ENCODE assay signal across 8 cellular contexts in the genomic region with DNA sequence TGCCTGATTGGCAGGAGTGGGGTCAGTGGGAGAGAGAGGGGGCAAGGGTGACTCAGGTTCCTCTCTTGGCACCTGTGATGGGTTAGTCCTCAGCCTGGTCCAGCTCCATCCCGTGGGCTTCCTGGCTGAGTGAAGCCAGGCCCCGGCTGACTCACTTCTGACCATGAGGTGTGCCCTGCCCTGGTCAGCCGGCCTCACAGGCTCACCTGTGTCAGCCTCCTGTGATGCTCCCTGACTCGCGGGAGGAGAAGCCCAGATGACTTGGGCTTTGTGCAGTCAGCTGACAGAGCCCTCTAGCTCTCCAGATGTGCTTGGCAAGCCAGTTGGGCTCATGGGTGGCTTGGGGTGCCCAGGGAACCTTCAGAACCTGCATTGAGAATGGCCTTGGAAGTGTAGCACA. TPM values are rescaled to one million over a fixed set of nuclear protein-coding genes. Genes with fewer than 3 reads are reported as not detected.
DNase-seq lines count a peak whose midpoint lies in the region; ATAC-seq and TF ChIP-seq lines count a peak whose summit lies in the region.

No MANE protein-coding gene starts in this region.

- DNase-seq in HK-2 (ENCODE audit: unreplicated experiment) (peak; percentile 74), NCI-H510A (lab: John Stamatoyannopoulos, UW) (no peak), body of pancreas (no peak), AML-193 (lab: John Stamatoyannopoulos, UW) (no peak)

- ATAC-seq in GM19023 (IDR thresholded peaks at IDR 0.05; ENCODE audit: unreplicated experiment) (peak; percentile 20), HG03571 (IDR thresholded peaks at IDR 0.05; ENCODE audit: unreplicated experiment) (no peak), body of pancreas (no peak)

- intact Hi-C loops in body of pancreas (cut with DNase I), result no loop called here

- no peaks in the 10 kb centered on the region for H3K36me3 ChIP-seq in BLaER1
- no peaks in the 10 kb centered on the region for H3K36me3 ChIP-seq in esophagus (ENCODE audit: control insufficient read depth in 2 of 2, insufficient read depth in 2 of 2, low read length in 1 of 2)
- no peaks in the 10 kb centered on the region for H3K36me3 ChIP-seq in body of pancreas (replicated peaks in 1 of 2; ENCODE audit: insufficient read depth in 1 of 2, low read depth in 2 of 2)

- TF ChIP-seq POLR2A in body of pancreas (IDR thresholded peaks at IDR 0.05), result no peak

- H3K27ac ChIP-seq in BLaER1, result no peak overlapping the region
- peak overlapping the region; percentile 27 to 43 for H3K27ac ChIP-seq in esophagus (ENCODE audit: low read depth in 2 of 2, low read length in 1 of 2)
- H3K27ac ChIP-seq in body of pancreas, result no peak overlapping the region

- no peak overlapping the region for H3K4me3 ChIP-seq in BLaER1
- no peak overlapping the region for H3K4me3 ChIP-seq in esophagus (ENCODE audit: low read depth in 1 of 2, low read length in 2 of 2)
- no peak overlapping the region for H3K4me3 ChIP-seq in body of pancreas

- H4K20me1 ChIP-seq in BLaER1, result no peaks in the 10 kb centered on the region

- WGBS in esophagus, 2 donors, result 80 to 82% methylated on average over 5 of the region's 5 CpGs
- WGBS in body of pancreas, 2 donors, result 87 to 89% methylated on average over 5 of the region's 5 CpGs

- peak overlapping the region; percentile 56; the same call in 1 of the 2 replicates for H3K4me2 ChIP-seq in BLaER1

- H3K4me1 ChIP-seq in BLaER1, result peaks cover 20% of the 10 kb centered on the region
- peaks cover 0 to 11% of the 10 kb centered on the region in 2 donors for H3K4me1 ChIP-seq in esophagus (ENCODE audit: control insufficient read depth in 2 of 2, insufficient read depth in 2 of 2, low read length in 1 of 2)
- H3K4me1 ChIP-seq in body of pancreas, result peaks cover 8% of the 10 kb centered on the region

- no peak for TF ChIP-seq CTCF in body of pancreas (IDR thresholded peaks at IDR 0.05)

- H3K9me3 ChIP-seq in BLaER1, result peaks cover 8% of the 10 kb centered on the region
- no peaks in the 10 kb centered on the region for H3K9me3 ChIP-seq in esophagus (ENCODE audit: control insufficient read depth in 2 of 2, insufficient read depth in 1 of 2, low read depth in 1 of 2, low read length in 1 of 2)
- no peaks in the 10 kb centered on the region for H3K9me3 ChIP-seq in body of pancreas

- H3K27me3 ChIP-seq in BLaER1 (no peaks in the 10 kb centered on the region), esophagus (ENCODE audit: control insufficient read depth in 1 of 2, insufficient read depth in 2 of 2, low read length in 2 of 2) (no peaks in the 10 kb centered on the region), body of pancreas (no peaks in the 10 kb centered on the region)

- no peak overlapping the region for H3K9ac ChIP-seq in BLaER1

RNA-seq across cellular contexts. Expression of gene PPIF, which starts 16.0 kb away (rescaled TPM):
- 10 to 100 TPM; 38.4 to 57.4 TPM for polyA plus RNA-seq in esophagus
- 10 to 100 TPM; 19.2 to 67.9 TPM for total RNA-seq in body of pancreas

Comparison
In these comparisons a context has a peak if more than half of its experiments do, and no peak if none do; other contexts are left out.
1. H3K27ac ChIP-seq: peak in esophagus (2 of 2); none in BLaER1 (single experiment) and body of pancreas (0 of 4).